Comparison of ENCODE assay signal across 8 cellular contexts in genomic region chr14:33792387-33793368, GRCh38.
DNase-seq lines count a peak whose midpoint lies in the region; ATAC-seq and TF ChIP-seq lines count a peak whose summit lies in the region.

No MANE protein-coding gene starts in this region.

- no peaks in the 10 kb centered on the region for H3K9me3 Mint-ChIP-seq in H9

- no peak overlapping the region for H3T11ph ChIP-seq in H9 (ENCODE audit: low read length)

- no peak overlapping the region for H3K9ac ChIP-seq in H9 (ENCODE audit: extremely low read depth, insufficient read length, low read length)

- no peaks in the 10 kb centered on the region for H3K79me1 ChIP-seq in H9 (ENCODE audit: insufficient read depth, low read depth, low read length, poor library complexity, severe bottlenecking)

- H4K91ac ChIP-seq in H9 (ENCODE audit: insufficient read length, low read depth, low read length): no peak overlapping the region

- H2AFZ ChIP-seq in H9 (ENCODE audit: low read length): no peak overlapping the region

- no peak overlapping the region for H2BK120ac ChIP-seq in H9 (ENCODE audit: low read depth, low read length, poor library complexity, severe bottlenecking)

- no peaks in the 10 kb centered on the region for H3K79me2 ChIP-seq in H9 (ENCODE audit: insufficient read depth, low read length)

- H3K27ac Mint-ChIP-seq in H9: no peak overlapping the region; a peak in 1 of 7 replicates

- H3K4me1 Mint-ChIP-seq in H9: peaks cover 18 to 26% of the 10 kb centered on the region in 2 experiments

- no peak overlapping the region for H2BK12ac ChIP-seq in H9 (ENCODE audit: insufficient read length, low read depth, low read length)

- no peak for ATAC-seq in GM18861 (IDR thresholded peaks at IDR 0.05; ENCODE audit: unreplicated experiment)

- no peaks in the 10 kb centered on the region for H3K4me1 ChIP-seq in H9 (ENCODE audit: insufficient read depth, low read length)
- H3K4me1 ChIP-seq in right atrium auricular region: no peaks in the 10 kb centered on the region

- H3K4me2 ChIP-seq in H9 (ENCODE audit: insufficient read depth, insufficient read length, low read length): no peak overlapping the region

- no peak overlapping the region for H2BK15ac ChIP-seq in H9 (ENCODE audit: low read depth, low read length)

- H3K36me3 Mint-ChIP-seq in H9 (ENCODE audit: insufficient read depth in 1 of 3, low read depth in 3 of 3): no peaks in the 10 kb centered on the region; a peak in 1 of 7 replicates

- no peak overlapping the region for H3K14ac ChIP-seq in H9 (ENCODE audit: insufficient read depth, low read length)

- no peaks in the 10 kb centered on the region for H3K36me3 ChIP-seq in right atrium auricular region

- H3K23ac ChIP-seq in H9 (ENCODE audit: insufficient read length, low read depth, low read length): no peak overlapping the region

- H2BK20ac ChIP-seq in H9 (ENCODE audit: low read depth, low read length, poor library complexity, severe bottlenecking): no peak overlapping the region

- no CpG with 5 or more reads among the region's 19 CpGs for WGBS in H9 (ENCODE audit: extremely low coverage, insufficient read length, low lambda C conversion rate)

- no peaks in the 10 kb centered on the region; the same call in 1 of the 2 replicates for H3K27me3 Mint-ChIP-seq in H9 (ENCODE audit: low read depth)

- H3K4me3 ChIP-seq in right atrium auricular region: peak overlapping the region in 1 of 2 donors; percentile 25

- H2BK5ac ChIP-seq in H9 (ENCODE audit: insufficient read length, low read length): no peak overlapping the region

- H3K23me2 ChIP-seq in H9 (ENCODE audit: insufficient read length, low read depth, low read length, poor library complexity, severe bottlenecking): no peaks in the 10 kb centered on the region

- H3K4me3 Mint-ChIP-seq in H9: no peak overlapping the region

- H3K27ac ChIP-seq in H9 (ENCODE audit: insufficient read length, low read depth, low read length) (no peak overlapping the region), angular gyrus (ENCODE audit: low read depth, low read length) (peak overlapping the region; percentile 37), right atrium auricular region (no peak overlapping the region)

- H3K56ac ChIP-seq in H9 (ENCODE audit: insufficient read length, low read depth, low read length): no peak overlapping the region

- no peak overlapping the region for H3K4ac ChIP-seq in H9 (ENCODE audit: low read depth, low read length)

- no peaks in the 10 kb centered on the region for H4K20me1 ChIP-seq in H9 (ENCODE audit: control insufficient read depth, insufficient read depth, insufficient read length)

- H3K9me3 ChIP-seq in H9 (ENCODE audit: control insufficient read depth, low read depth, low read length) (no peaks in the 10 kb centered on the region), right atrium auricular region (no peaks in the 10 kb centered on the region)

- TF ChIP-seq CTCF in H9 (conservative IDR thresholded peaks at IDR 0.05) (peak; percentile 96), right atrium auricular region (IDR thresholded peaks at IDR 0.05) (peak; percentile 93 to 96)

- no peak overlapping the region for H2AK5ac ChIP-seq in H9 (ENCODE audit: insufficient read length, low read length)

- DNase-seq in DMS79 (lab: John Stamatoyannopoulos, UW) (peak; percentile 59), H9 (peak; percentile 79), NCI-H1417 treated with DMSO at 0.1 percent for 48 hours (lab: John Stamatoyannopoulos, UW) (peak; percentile 19), T-helper 2 cell (peak in 4 of 5 experiments; percentile 7 to 78 (median 48)), right atrium auricular region (ENCODE audit: low spot score) (peak; percentile 82), renal cortical epithelial cell (ENCODE audit: low read depth) (peak; percentile 59)

- H4K8ac ChIP-seq in H9 (replicated peaks; ENCODE audit: insufficient read length, low read depth, low read length): no peak overlapping the region

- no peaks in the 10 kb centered on the region for H3K27me3 ChIP-seq in H9 (ENCODE audit: insufficient read depth, low read length)
- no peaks in the 10 kb centered on the region for H3K27me3 ChIP-seq in right atrium auricular region

- no peak overlapping the region for H3K18ac ChIP-seq in H9 (ENCODE audit: insufficient read length, low read depth, low read length)

- H4K5ac ChIP-seq in H9 (ENCODE audit: insufficient read length, low read depth, low read length): no peak overlapping the region

Comparison
In these comparisons a context has a peak if more than half of its experiments do, and no peak if none do; other contexts are left out.
1. DNase-seq: peak in every context shown above with its lines; median percentile 82 in right atrium auricular region; 79 in H9; 59 in DMS79; 59 in renal cortical epithelial cell; 48 in T-helper 2 cell; 19 in NCI-H1417 treated with DMSO at 0.1 percent for 48 hours.